Comparison of ENCODE assay signal across 28 cellular contexts in the genomic region with DNA sequence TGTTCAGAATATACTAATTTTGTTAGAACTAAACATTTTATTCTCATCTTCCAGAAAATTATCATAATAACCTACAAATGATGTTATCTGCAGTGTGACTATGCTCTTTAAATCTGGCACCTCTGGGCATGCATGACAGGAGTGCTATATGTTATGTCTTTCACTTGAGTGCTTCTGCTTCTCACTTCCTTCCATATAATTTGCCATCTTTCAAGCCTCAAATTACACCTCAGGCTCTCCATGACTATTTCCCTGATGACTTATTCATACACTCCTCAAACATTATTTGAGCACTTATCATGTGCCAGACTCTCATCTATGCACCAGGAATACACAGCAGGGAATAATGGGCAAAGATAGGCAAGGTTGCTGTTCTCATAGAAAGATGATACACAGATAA.
"Had no signal": no experiment of that assay in that cellular context is flagged by ENCODE, and none has a peak within 500 bp of the region (broad histone marks: within the 10 kb centered on the region; RNA-seq: fewer than 3 reads in every experiment).

No MANE protein-coding gene starts in this region.

- ATAC-seq: left colon; left lung; naive thymus-derived CD4-positive, alpha-beta T cell; natural killer cell treated with Interleukin-12 subunit alpha and Interleukin-12 subunit beta and Interleukin-15 and Interleukin-18, amount 100 ng/mL, for 72 hours; pancreas; right cardiac atrium; sciatic nerve; upper lobe of right lung had no signal

- FAIRE-seq: islet of Langerhans, kidney, pancreas had no signal

- H3K27me3 ChIP-seq: left lung, pancreas, suprapubic skin, tibial artery, upper lobe of right lung had no signal

- H3K36me3 ChIP-seq: left lung, pancreas, prostate gland, suprapubic skin, thoracic aorta, tibial artery, upper lobe of right lung had no signal

- DNase-seq: hypothalamus; immature natural killer cell; kidney; left colon; left lung; mesendoderm; naive thymus-derived CD4-positive, alpha-beta T cell; nucleus accumbens; pancreas; posterior cingulate gyrus; retina; right cardiac atrium; stimulated activated CD4-positive, alpha-beta T cell treated with anti-CD3 and anti-CD28 coated beads, Interleukin-12 subunit alpha, Interleukin-12 subunit beta, amount 100 ng/mL, for 4 hours; stimulated activated CD4-positive, alpha-beta T cell treated with anti-CD3 and anti-CD28 coated beads, Interleukin-15, amount 100 ng/mL, for 24 hours; stimulated activated CD4-positive, alpha-beta T cell treated with anti-CD3 and anti-CD28 coated beads, Interleukin-2, amount 100 ng/mL, for 24 hours; stimulated activated CD4-positive, alpha-beta T cell treated with anti-CD3 and anti-CD28 coated beads, Interleukin-4, amount 100 ng/mL, for 1 hour; stimulated activated naive CD4-positive, alpha-beta T cell; tibial artery; trophoblast cell; upper lobe of right lung had no signal

- H3K27ac ChIP-seq: left lung, pancreas, prostate gland, skin epidermis, suprapubic skin, thoracic aorta, tibial artery, upper lobe of right lung had no signal

- H3K4me1 ChIP-seq: pancreas, prostate gland, suprapubic skin, tibial artery, upper lobe of right lung had no signal

- H3K9me3 ChIP-seq: pancreas, prostate gland, suprapubic skin had no signal

- H3K4me3 ChIP-seq: left lung, lung, pancreas, prostate gland, skin epidermis, suprapubic skin, thoracic aorta, tibial artery, upper lobe of right lung had no signal
